Comparison of ENCODE assay signal across 1 cellular context in the genomic region with DNA sequence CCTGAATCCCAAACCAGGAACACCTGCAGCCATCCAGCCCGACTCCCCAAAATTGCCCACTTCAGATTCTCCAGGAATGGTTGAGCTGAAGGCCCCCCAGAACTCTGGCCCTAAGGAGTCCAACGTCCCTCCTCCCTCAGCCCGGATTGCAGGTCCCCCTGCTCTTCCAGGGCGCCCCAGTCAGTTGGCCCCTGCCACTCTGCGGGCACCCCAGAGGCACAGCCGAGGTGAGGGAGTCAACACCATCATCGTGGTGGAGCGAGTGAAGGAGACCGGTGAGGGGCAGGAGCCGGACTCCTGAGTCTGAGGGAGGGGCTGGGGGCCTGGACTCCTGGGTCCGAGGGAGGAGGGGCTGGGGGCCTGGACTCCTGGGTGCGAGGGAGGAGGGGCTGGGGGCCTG.
TF ChIP-seq lines count a peak whose summit lies in the region.

No MANE protein-coding gene starts in this region.

TF ChIP-seq in WTC11, 78 proteins besides CTCF, POLR2A, EP300 and RAD21:
- no peak for TF ChIP-seq ZNF416 (CRISPR knock-in tag; IDR thresholded peaks at IDR 0.05)
- TF ChIP-seq RORB (CRISPR knock-in tag; IDR thresholded peaks at IDR 0.05), result no peak
- no peak for TF ChIP-seq OVOL2 (CRISPR knock-in tag; IDR thresholded peaks at IDR 0.05; ENCODE audit: borderline replicate concordance)
- no peak for TF ChIP-seq ZNF263 (CRISPR knock-in tag; IDR thresholded peaks at IDR 0.05; ENCODE audit: low read depth)
- no peak for TF ChIP-seq SMAD3 (CRISPR knock-in tag; IDR thresholded peaks at IDR 0.05; ENCODE audit: borderline replicate concordance)
- no peak for TF ChIP-seq PRRX2 (CRISPR knock-in tag; IDR thresholded peaks at IDR 0.05)
- TF ChIP-seq AR (CRISPR knock-in tag; IDR thresholded peaks at IDR 0.05), result no peak
- TF ChIP-seq, protein P1, sequence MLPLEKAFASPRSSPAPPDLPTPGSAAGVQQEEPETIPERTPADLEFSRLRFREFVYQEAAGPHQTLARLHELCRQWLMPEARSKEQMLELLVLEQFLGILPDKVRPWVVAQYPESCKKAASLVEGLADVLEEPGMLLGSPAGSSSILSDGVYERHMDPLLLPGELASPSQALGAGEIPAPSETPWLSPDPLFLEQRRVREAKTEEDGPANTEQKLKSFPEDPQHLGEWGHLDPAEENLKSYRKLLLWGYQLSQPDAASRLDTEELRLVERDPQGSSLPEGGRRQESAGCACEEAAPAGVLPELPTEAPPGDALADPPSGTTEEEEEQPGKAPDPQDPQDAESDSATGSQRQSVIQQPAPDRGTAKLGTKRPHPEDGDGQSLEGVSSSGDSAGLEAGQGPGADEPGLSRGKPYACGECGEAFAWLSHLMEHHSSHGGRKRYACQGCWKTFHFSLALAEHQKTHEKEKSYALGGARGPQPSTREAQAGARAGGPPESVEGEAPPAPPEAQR (CRISPR knock-in tag; IDR thresholded peaks at IDR 0.05), result no peak
- no peak for TF ChIP-seq ZNF138 (CRISPR knock-in tag; conservative IDR thresholded peaks at IDR 0.05)
- no peak for TF ChIP-seq E2F4 (CRISPR knock-in tag; IDR thresholded peaks at IDR 0.05; ENCODE audit: borderline replicate concordance, low read depth)
- no peak for TF ChIP-seq CBFB (CRISPR knock-in tag; IDR thresholded peaks at IDR 0.05; ENCODE audit: low read depth)
- TF ChIP-seq JAZF1 (CRISPR knock-in tag; IDR thresholded peaks at IDR 0.05), result no peak
- TF ChIP-seq ERG (CRISPR knock-in tag; IDR thresholded peaks at IDR 0.05), result no peak
- no peak for TF ChIP-seq CREM (CRISPR knock-in tag; IDR thresholded peaks at IDR 0.05)
- TF ChIP-seq, protein P2, sequence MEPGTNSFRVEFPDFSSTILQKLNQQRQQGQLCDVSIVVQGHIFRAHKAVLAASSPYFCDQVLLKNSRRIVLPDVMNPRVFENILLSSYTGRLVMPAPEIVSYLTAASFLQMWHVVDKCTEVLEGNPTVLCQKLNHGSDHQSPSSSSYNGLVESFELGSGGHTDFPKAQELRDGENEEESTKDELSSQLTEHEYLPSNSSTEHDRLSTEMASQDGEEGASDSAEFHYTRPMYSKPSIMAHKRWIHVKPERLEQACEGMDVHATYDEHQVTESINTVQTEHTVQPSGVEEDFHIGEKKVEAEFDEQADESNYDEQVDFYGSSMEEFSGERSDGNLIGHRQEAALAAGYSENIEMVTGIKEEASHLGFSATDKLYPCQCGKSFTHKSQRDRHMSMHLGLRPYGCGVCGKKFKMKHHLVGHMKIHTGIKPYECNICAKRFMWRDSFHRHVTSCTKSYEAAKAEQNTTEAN (CRISPR knock-in tag; IDR thresholded peaks at IDR 0.05), result no peak
- TF ChIP-seq TCF7 (CRISPR knock-in tag; IDR thresholded peaks at IDR 0.05; ENCODE audit: low read depth), result no peak
- TF ChIP-seq ZBTB21 (CRISPR knock-in tag; IDR thresholded peaks at IDR 0.05; ENCODE audit: borderline replicate concordance), result no peak
- TF ChIP-seq IRF2 (CRISPR knock-in tag; IDR thresholded peaks at IDR 0.05; ENCODE audit: borderline replicate concordance, low read depth), result no peak
TF ChIP-seq in WTC11: peak in this region for 0.
